In the genomic region with DNA sequence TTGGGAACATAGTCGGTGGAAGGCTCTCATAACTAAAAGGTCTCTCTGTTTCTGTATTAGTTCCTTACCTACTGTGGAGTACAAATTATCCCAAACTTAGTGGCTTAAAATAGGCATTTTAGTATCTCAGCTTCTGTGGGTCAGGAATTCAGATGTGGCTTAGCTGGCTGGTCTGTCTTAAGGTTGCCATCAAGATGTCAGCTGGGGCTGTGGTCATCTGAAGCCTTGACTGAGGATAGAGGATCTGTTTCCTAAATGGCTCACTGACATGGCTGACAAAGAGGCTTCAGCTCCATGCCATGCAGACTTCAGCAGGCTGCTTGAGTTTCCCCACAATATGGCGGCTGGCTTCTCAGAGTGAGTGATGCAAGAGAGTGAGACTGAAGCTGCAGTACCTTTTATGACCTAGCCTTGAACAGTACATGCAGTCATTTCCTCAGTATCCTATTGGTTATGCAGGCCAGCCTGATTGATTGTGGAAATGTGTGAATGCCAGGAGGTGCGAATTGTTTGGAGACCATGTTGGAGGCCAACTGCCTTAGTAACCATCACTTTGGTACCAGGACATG, we compare ENCODE assay signal across 16 cellular contexts.
A peak's percentile ranks its signal among the peaks of the same experiment; 100 is the strongest.
DNase-seq lines count a peak whose midpoint lies in the region; ATAC-seq, FAIRE-seq and TF ChIP-seq lines count a peak whose summit lies in the region.
"Had no signal": no experiment of that assay in that cellular context is flagged by ENCODE, and none has a peak within 500 bp of the region (broad histone marks: within the 10 kb centered on the region; RNA-seq: fewer than 3 reads in every experiment).

No MANE protein-coding gene starts in this region.

- DNase-seq in HepG2 (ENCODE audit: low spot score) (no peak), right lobe of liver (no peak), RWPE1 (ENCODE audit: low spot score) (no peak), fibroblast of pulmonary artery (ENCODE audit: low read depth) (peak; percentile 48), urothelium cell line (ENCODE audit: low spot score) (no peak), transverse colon (no peak)
- no peak for DNase-seq in activated CD4-positive, alpha-beta memory T cell treated with anti-CD3 and anti-CD28 coated beads for 36 hours
- DNase-seq: activated T-cell treated with anti-CD3 and anti-CD28 coated beads, Interleukin-2, amount 50 U/mL, for 1 hour; aorta; KG1; Right ventricle myocardium superior; stimulated activated naive CD4-positive, alpha-beta T cell had no signal

- TF ChIP-seq POLR2A in HepG2 (IDR thresholded peaks at IDR 0.05; ENCODE audit: insufficient read depth in 1 of 2, low read depth in 2 of 2, low read length in 2 of 2) (no peak), right lobe of liver (IDR thresholded peaks at IDR 0.05) (no peak), transverse colon (IDR thresholded peaks at IDR 0.05) (no peak)

- TF ChIP-seq RAD21 in HepG2 (CRISPR knock-in tag; IDR thresholded peaks at IDR 0.05) = no peak

- FAIRE-seq in HepG2 (lab: Jason Lieb, UNC) (no peak), urothelium cell line (lab: Jason Lieb, UNC) (peak; percentile 35)
- FAIRE-seq: pancreas had no signal

- WGBS in HepG2 (ENCODE audit: low lambda C conversion rate) = 92% methylated on average over 3 of the region's 3 CpGs
- 91% methylated on average over 2 of the region's 3 CpGs for WGBS in right lobe of liver (ENCODE audit: insufficient coverage, low coverage, low lambda C conversion rate, missing lambda C conversion rate)
- WGBS in transverse colon (ENCODE audit: low coverage in 1 of 2), 2 donors = 93 to 100% methylated on average over 1 to 3 of the region's 3 CpGs

- no peak overlapping the region for H2AFZ ChIP-seq in HepG2 (ENCODE audit: low read length)

- H3K36me3 ChIP-seq in HepG2 (replicated peaks in 1 of 2; ENCODE audit: control insufficient read depth in 1 of 2, insufficient read depth in 2 of 2, low read length in 2 of 2) = no peaks in the 10 kb centered on the region
- no peaks in the 10 kb centered on the region for H3K36me3 ChIP-seq in right lobe of liver
- no peaks in the 10 kb centered on the region for H3K36me3 ChIP-seq in transverse colon
- H3K36me3 ChIP-seq: pancreas had no signal

- TF ChIP-seq CTCF in HepG2 (CRISPR knock-in tag; IDR thresholded peaks at IDR 0.05) (no peak), right lobe of liver (IDR thresholded peaks at IDR 0.05) (no peak), RWPE1 (conservative IDR thresholded peaks at IDR 0.05; ENCODE audit: low read depth) (no peak), fibroblast of pulmonary artery (IDR thresholded peaks at IDR 0.05; ENCODE audit: low read length, missing control alignments) (no peak), transverse colon (IDR thresholded peaks at IDR 0.05) (no peak)

- ATAC-seq in HepG2 = no peak
- no peak for ATAC-seq in right lobe of liver
- no peak for ATAC-seq in GM21423 (IDR thresholded peaks at IDR 0.05; ENCODE audit: unreplicated experiment)
- ATAC-seq: pancreas had no signal

- no peaks in the 10 kb centered on the region for H4K20me1 ChIP-seq in HepG2 (ENCODE audit: insufficient read depth, low read length)
- H4K20me1 ChIP-seq: BLaER1 treated with 17β-estradiol and CSF1 and Interleukin-3, amounts not matched to agents 10 nM and 100 nM had no signal

- peaks cover 8% of the 10 kb centered on the region for H3K9me3 ChIP-seq in HepG2 (ENCODE audit: low read length)
- no peaks in the 10 kb centered on the region for H3K9me3 ChIP-seq in right lobe of liver
- peaks cover 4 to 9% of the 10 kb centered on the region in 2 donors for H3K9me3 ChIP-seq in transverse colon
- H3K9me3 ChIP-seq: pancreas had no signal

- in situ Hi-C loops in HepG2 (cut with HindIII; ENCODE audit: extremely low pct_ligation_motif_present, low pct_unique_long_range_greater_than_20kb) (loop anchor here (10.0 kb wide), 1 partner anchor 284 kb away; no protein-coding TSS in a partner anchor), transverse colon (cut with MboI; ENCODE audit: low pct_ligation_motif_present in 1 of 4, low pct_unique_long_range_greater_than_20kb in 1 of 4, low sequenced_read_pairs in 3 of 4) (no loop called here)

- 0 out of 5 replicates have a peak, but pooled peaks cover 0 to 4% of the 10 kb centered on the region in 2 experiments for H3K27me3 ChIP-seq in HepG2 (ENCODE audit: control insufficient read depth in 1 of 2, insufficient read depth in 2 of 2, low read length in 2 of 2)
- H3K27me3 ChIP-seq in right lobe of liver = no peaks in the 10 kb centered on the region
- no peaks in the 10 kb centered on the region for H3K27me3 ChIP-seq in transverse colon
- H3K27me3 ChIP-seq: BLaER1 treated with 17β-estradiol and CSF1 and Interleukin-3, amounts not matched to agents 10 nM and 100 nM; pancreas had no signal

- no peak overlapping the region for H3K27ac Mint-ChIP-seq in activated CD4-positive, alpha-beta memory T cell treated with anti-CD3 and anti-CD28 coated beads for 36 hours

- no TSS peak for BruUV-seq in HepG2 (replicated peaks; lab: Mats Ljungman, UMichigan)

- H3K9ac ChIP-seq in HepG2 (ENCODE audit: insufficient read depth, low read depth, low read length) = no peak overlapping the region
- H3K9ac ChIP-seq: BLaER1 treated with 17β-estradiol and CSF1 and Interleukin-3, amounts not matched to agents 10 nM and 100 nM had no signal

- H3K4me2 ChIP-seq in HepG2 (ENCODE audit: low read depth, low read length) = no peak overlapping the region
- H3K4me2 ChIP-seq: BLaER1 treated with 17β-estradiol and CSF1 and Interleukin-3, amounts not matched to agents 10 nM and 100 nM had no signal

- POLR2A ChIA-PET in HepG2 (lab: Yijun Ruan, JAX) = interaction anchor here (5.5 kb wide), 1 partner anchor 13 kb away, joined by 59 read pairs; no protein-coding TSS in a partner anchor
- POLR2A ChIA-PET in RWPE1 (lab: Yijun Ruan, JAX; ENCODE audit: low non-redundant PET) = interaction anchor here (5.9 kb wide), 1 partner anchor 154 kb away, joined by 81 read pairs; a partner anchor contains a TSS
- POLR2A ChIA-PET in activated CD4-positive, alpha-beta memory T cell treated with anti-CD3 and anti-CD28 coated beads for 36 hours (lab: Charles Lee) = no interaction called here

- TF ChIP-seq EP300 in HepG2 (IDR thresholded peaks at IDR 0.05; ENCODE audit: low read depth in 2 of 2, low read length in 2 of 2) = no peak
- no peak for TF ChIP-seq EP300 in HepG2 (CRISPR knock-in tag; IDR thresholded peaks at IDR 0.05; ENCODE audit: borderline replicate concordance)
- TF ChIP-seq EP300 in transverse colon (IDR thresholded peaks at IDR 0.05; ENCODE audit: low read depth) = no peak

- H3K4me1 Mint-ChIP-seq in activated CD4-positive, alpha-beta memory T cell treated with anti-CD3 and anti-CD28 coated beads for 36 hours (ENCODE audit: low read depth) = peaks cover 13% of the 10 kb centered on the region

- H3K4me1 ChIP-seq in HepG2 (ENCODE audit: insufficient read depth, low read length) = peaks cover 72% of the 10 kb centered on the region
- H3K4me1 ChIP-seq in right lobe of liver = peaks cover 0 to 31% (median 16%) of the 10 kb centered on the region in 4 donors
- H3K4me1 ChIP-seq in transverse colon = peaks cover 19 to 23% (median 20%) of the 10 kb centered on the region in 4 donors

- intact Hi-C loops in HepG2 (cut with micrococcal nuclease; ENCODE audit: unreplicated experiment) = loop anchor here (5.0 kb wide), 1 partner anchor 157 kb away; no protein-coding TSS in a partner anchor
- intact Hi-C loops in right lobe of liver (cut with DNase I) = loop anchor here in 1 of 2 donors (10.0 kb wide), 2 partner anchors 154 to 234 kb away; no protein-coding TSS in a partner anchor
- intact Hi-C loops in transverse colon (cut with DNase I; ENCODE audit: low total_unique reads) = loop anchor here (10.0 kb wide), 1 partner anchor 164 kb away; no protein-coding TSS in a partner anchor
- intact Hi-C loops in activated CD4-positive, alpha-beta memory T cell treated with anti-CD3 and anti-CD28 coated beads for 36 hours (cut with micrococcal nuclease) = loop anchor here (10.0 kb wide), 1 partner anchor 156 kb away; a partner anchor contains a TSS

- H3K9me3 Mint-ChIP-seq in activated CD4-positive, alpha-beta memory T cell treated with anti-CD3 and anti-CD28 coated beads for 36 hours = peaks cover 8% of the 10 kb centered on the region

- H3K27ac ChIP-seq in HepG2 (ENCODE audit: extremely low read length, insufficient read depth, low read length) (no peak overlapping the region), right lobe of liver (no peak overlapping the region), RWPE1 (peak overlapping the region; percentile 100; the same call in 1 of the 2 replicates), transverse colon (no peak overlapping the region)
- H3K27ac ChIP-seq: BLaER1 treated with 17β-estradiol and CSF1 and Interleukin-3, amounts not matched to agents 10 nM and 100 nM; pancreas had no signal

- CTCF ChIA-PET in HepG2 (lab: Yijun Ruan, JAX; ENCODE audit: low intra/inter-chr PET ratio, low total read pairs) = no interaction called here
- CTCF ChIA-PET in RWPE1 (lab: Yijun Ruan, JAX) = interaction anchor here (0.8 kb wide), 1 partner anchor 82 kb away, joined by 3 read pairs; no protein-coding TSS in a partner anchor
- CTCF ChIA-PET in activated CD4-positive, alpha-beta memory T cell treated with anti-CD3 and anti-CD28 coated beads for 36 hours (lab: Charles Lee) = interaction anchor here (1.2 kb wide), 1 partner anchor 294 kb away, joined by 3 read pairs; no protein-coding TSS in a partner anchor

- H3K4me3 ChIP-seq in HepG2 (replicated peaks in 1 of 3; ENCODE audit: insufficient read depth in 1 of 3, low read depth in 2 of 3, low read length in 3 of 3) (no peak overlapping the region), right lobe of liver (no peak overlapping the region), fibroblast of pulmonary artery (replicated peaks; ENCODE audit: low read depth, low read length) (no peak overlapping the region), transverse colon (no peak overlapping the region)
- H3K4me3 ChIP-seq: BLaER1 treated with 17β-estradiol and CSF1 and Interleukin-3, amounts not matched to agents 10 nM and 100 nM; lung; pancreas had no signal

- H3K4me3 Mint-ChIP-seq in activated CD4-positive, alpha-beta memory T cell treated with anti-CD3 and anti-CD28 coated beads for 36 hours = no peak overlapping the region

- H3K79me2 ChIP-seq in HepG2 (ENCODE audit: insufficient read depth, low read length) = no peaks in the 10 kb centered on the region

- no peaks in the 10 kb centered on the region for H3K36me3 Mint-ChIP-seq in activated CD4-positive, alpha-beta memory T cell treated with anti-CD3 and anti-CD28 coated beads for 36 hours

- H3K27me3 Mint-ChIP-seq in activated CD4-positive, alpha-beta memory T cell treated with anti-CD3 and anti-CD28 coated beads for 36 hours = no peaks in the 10 kb centered on the region

TF ChIP-seq in HepG2, 621 proteins besides CTCF, POLR2A, EP300 and RAD21 (continues in another document):
- TF ChIP-seq NFE2L2 (IDR thresholded peaks at IDR 0.05; ENCODE audit: low read length) = no peak
- no peak for TF ChIP-seq ZNF589 (CRISPR knock-in tag; conservative IDR thresholded peaks at IDR 0.05)
- TF ChIP-seq ETV6 (CRISPR knock-in tag; conservative IDR thresholded peaks at IDR 0.05) = no peak
- no peak for TF ChIP-seq NFIB (CRISPR knock-in tag; IDR thresholded peaks at IDR 0.05; ENCODE audit: borderline replicate concordance)
- TF ChIP-seq KMT2A (CRISPR knock-in tag; IDR thresholded peaks at IDR 0.05) = no peak
- TF ChIP-seq ZNF460 (CRISPR knock-in tag; IDR thresholded peaks at IDR 0.05; ENCODE audit: borderline replicate concordance) = no peak
- TF ChIP-seq RFXAP (CRISPR knock-in tag; IDR thresholded peaks at IDR 0.05; ENCODE audit: borderline replicate concordance) = no peak
